ENCODE assay signal across 10 cellular contexts in genomic region chr5:1479581-1480188, GRCh38. TPM values are rescaled to one million over a fixed set of nuclear protein-coding genes. Genes with fewer than 3 reads are reported as not detected.
DNase-seq lines count a peak whose midpoint lies in the region; ATAC-seq, FAIRE-seq and TF ChIP-seq lines count a peak whose summit lies in the region.
"Had no signal": no experiment of that assay in that cellular context is flagged by ENCODE, and none has a peak within 500 bp of the region (broad histone marks: within the 10 kb centered on the region; RNA-seq: fewer than 3 reads in every experiment).

No MANE protein-coding gene starts in this region.

- H3K4me3 ChIP-seq in epithelial cell of esophagus (ENCODE audit: low read length), result no peak overlapping the region
- no peak overlapping the region for H3K4me3 ChIP-seq in neural cell (ENCODE audit: low read length)

- H3K9me3 ChIP-seq in neural cell (ENCODE audit: low read length), result no peaks in the 10 kb centered on the region

- no peaks in the 10 kb centered on the region for H3K27me3 Mint-ChIP-seq in Calu3 (ENCODE audit: unreplicated experiment)
- no peaks in the 10 kb centered on the region for H3K27me3 Mint-ChIP-seq in activated CD4-positive, alpha-beta T cell treated with anti-CD3 and anti-CD28 coated beads, Interleukin-2, amount 10 ng/mL, durations not matched to agents 7 days and 5 days

- no peaks in the 10 kb centered on the region for H3K9me2 ChIP-seq in neural cell (ENCODE audit: insufficient read depth, low read length)

- BruUV-seq in Calu3 (replicated peaks; lab: Mats Ljungman, UMichigan), result no TSS peak

- H3K27ac Mint-ChIP-seq in Calu3 (ENCODE audit: unreplicated experiment), result no peak overlapping the region
- H3K27ac Mint-ChIP-seq in activated CD4-positive, alpha-beta T cell treated with anti-CD3 and anti-CD28 coated beads, Interleukin-2, amount 10 ng/mL, durations not matched to agents 7 days and 5 days, result no peak overlapping the region

- intact Hi-C loops in Calu3 (cut with micrococcal nuclease; ENCODE audit: unreplicated experiment), result no loop called here

- no peak overlapping the region for H2AFZ ChIP-seq in neural cell (ENCODE audit: low read depth, low read length)

- H3K9me3 Mint-ChIP-seq in Calu3 (ENCODE audit: low read depth, unreplicated experiment), result no peaks in the 10 kb centered on the region
- H3K9me3 Mint-ChIP-seq in activated CD4-positive, alpha-beta T cell treated with anti-CD3 and anti-CD28 coated beads, Interleukin-2, amount 10 ng/mL, durations not matched to agents 7 days and 5 days, result no peaks in the 10 kb centered on the region

- peak; percentile 57 for TF ChIP-seq CTCF in Calu3 (IDR thresholded peaks at IDR 0.05; ENCODE audit: unreplicated experiment)
- peak; percentile 73 for TF ChIP-seq CTCF in epithelial cell of esophagus (IDR thresholded peaks at IDR 0.05; ENCODE audit: insufficient read depth, low read depth, low read length, missing control alignments)
- peak; percentile 59 for TF ChIP-seq CTCF in neural cell (IDR thresholded peaks at IDR 0.05; ENCODE audit: poor library complexity, severe bottlenecking)

- H3K27ac ChIP-seq in neural cell (ENCODE audit: low read length), result no peak overlapping the region

- CTCF ChIA-PET in Calu3 (lab: Charles Lee), result interaction anchor here (0.7 kb wide), 2 partner anchors 33 to 42 kb away, joined by 6 to 7 read pairs; no protein-coding TSS in a partner anchor
- CTCF ChIA-PET in activated CD4-positive, alpha-beta T cell treated with anti-CD3 and anti-CD28 coated beads, Interleukin-2, amount 10 ng/mL, durations not matched to agents 7 days and 5 days (lab: Charles Lee), result interaction anchor here (1.0 to 1.8 kb wide), 2 partner anchors 13 to 165 kb away, joined by 3 to 5 read pairs; no protein-coding TSS in a partner anchor

- no peaks in the 10 kb centered on the region for H3K4me1 Mint-ChIP-seq in Calu3 (ENCODE audit: low read depth, unreplicated experiment)
- H3K4me1 Mint-ChIP-seq in activated CD4-positive, alpha-beta T cell treated with anti-CD3 and anti-CD28 coated beads, Interleukin-2, amount 10 ng/mL, durations not matched to agents 7 days and 5 days, result peaks cover 6% of the 10 kb centered on the region

- no peak overlapping the region for H3K9ac ChIP-seq in neural cell (ENCODE audit: low read length)

- H3K36me3 Mint-ChIP-seq in Calu3 (ENCODE audit: insufficient read depth, unreplicated experiment), result peaks cover 20% of the 10 kb centered on the region
- peaks cover 13% of the 10 kb centered on the region for H3K36me3 Mint-ChIP-seq in activated CD4-positive, alpha-beta T cell treated with anti-CD3 and anti-CD28 coated beads, Interleukin-2, amount 10 ng/mL, durations not matched to agents 7 days and 5 days (ENCODE audit: low read depth)

- ATAC-seq in HG03097 (IDR thresholded peaks at IDR 0.05; ENCODE audit: low FRiP score, unreplicated experiment), result no peak

- DNase-seq in Calu3, result no peak
- peak; percentile 53 for DNase-seq in HTR-8/SVneo (ENCODE audit: insufficient read length, low spot score)
- peak; percentile 27 for DNase-seq in activated CD4-positive, alpha-beta T cell treated with anti-CD3 and anti-CD28 coated beads, Interleukin-2, amount 10 ng/mL, durations not matched to agents 7 days and 5 days
- peak; percentile 26 for DNase-seq in epithelial cell of esophagus (ENCODE audit: low read depth)
- DNase-seq in NCI-H128 (lab: John Stamatoyannopoulos, UW; ENCODE audit: unreplicated experiment), result no peak
- no peak for DNase-seq in OCI-M2 (lab: John Stamatoyannopoulos, UW; ENCODE audit: unreplicated experiment)

- no peak overlapping the region for H3K4me3 Mint-ChIP-seq in Calu3 (ENCODE audit: low read depth, unreplicated experiment)
- H3K4me3 Mint-ChIP-seq in activated CD4-positive, alpha-beta T cell treated with anti-CD3 and anti-CD28 coated beads, Interleukin-2, amount 10 ng/mL, durations not matched to agents 7 days and 5 days, result no peak overlapping the region

- H4K20me1 ChIP-seq in neural cell (ENCODE audit: insufficient read depth), result no peaks in the 10 kb centered on the region

- no peak for TF ChIP-seq EP300 in neural cell (conservative IDR thresholded peaks at IDR 0.05; ENCODE audit: poor library complexity, severe bottlenecking)

- no peaks in the 10 kb centered on the region for H3F3A ChIP-seq in neural cell (ENCODE audit: insufficient read depth, low read length, poor library complexity, severe bottlenecking)

- H3K27me3 ChIP-seq in neural cell (ENCODE audit: insufficient read depth, low read depth, low read length), result no peaks in the 10 kb centered on the region

- no peaks in the 10 kb centered on the region for H3K79me2 ChIP-seq in neural cell (replicated peaks; ENCODE audit: insufficient read depth, low read length)

- FAIRE-seq in HTR-8/SVneo (lab: Jason Lieb, UNC), result peak; percentile 70

- POLR2A ChIA-PET in activated CD4-positive, alpha-beta T cell treated with anti-CD3 and anti-CD28 coated beads, Interleukin-2, amount 10 ng/mL, durations not matched to agents 7 days and 5 days (lab: Charles Lee), result no interaction called here

- TF ChIP-seq RAD21 in neural cell (conservative IDR thresholded peaks at IDR 0.05), result peak; percentile 28

- H3K4me2 ChIP-seq in neural cell (ENCODE audit: low read length), result no peak overlapping the region

- no peaks in the 10 kb centered on the region for H3K36me3 ChIP-seq in neural cell (ENCODE audit: insufficient read depth, low read length)

TF ChIP-seq in neural cell, 6 proteins besides CTCF, POLR2A, EP300 and RAD21:
- TF ChIP-seq SMC3 (conservative IDR thresholded peaks at IDR 0.05; ENCODE audit: poor library complexity) (peak; percentile 60), EZH2 (IDR thresholded peaks at IDR 0.05; ENCODE audit: borderline replicate concordance, insufficient read depth, low read length, poor library complexity, severe bottlenecking) (no peak)

RNA-seq across cellular contexts. Expression of gene SLC6A3, which starts 34.4 kb away (rescaled TPM):
- total RNA-seq in Calu3 (2022), result not detected in 2 replicates
- under 1 TPM in 1 of 2 experiments, not detected in 1; 0.08 TPM for total RNA-seq in activated CD4-positive, alpha-beta T cell treated with anti-CD3 and anti-CD28 coated beads, Interleukin-2, amount 10 ng/mL, durations not matched to agents 7 days and 5 days
- polyA plus RNA-seq in neural cell, result 0.77 TPM in 1 of 2 replicates, not detected in the other
- not detected in 2 replicates for polyA minus RNA-seq in neural cell
- total RNA-seq: pulmonary artery endothelial cell, RPMI7951 had no signal

RNA-seq across cellular contexts. Expression of gene LPCAT1, which starts 44.1 kb away (rescaled TPM):
- total RNA-seq in Calu3 (2022), result 42.3 and 43.8 TPM in 2 replicates
- 10 to 100 TPM; 69.5 to 77.0 TPM for total RNA-seq in activated CD4-positive, alpha-beta T cell treated with anti-CD3 and anti-CD28 coated beads, Interleukin-2, amount 10 ng/mL, durations not matched to agents 7 days and 5 days
- 61.8 and 63.4 TPM in 2 replicates for polyA plus RNA-seq in neural cell
- polyA minus RNA-seq in neural cell, result 68.9 and 88.1 TPM in 2 replicates

Comparison
In these comparisons a context has a peak if more than half of its experiments do, and no peak if none do; other contexts are left out.
1. DNase-seq: peak in HTR-8/SVneo (single experiment), activated CD4-positive, alpha-beta T cell treated with anti-CD3 and anti-CD28 coated beads, Interleukin-2, amount 10 ng/mL, durations not matched to agents 7 days and 5 days (single experiment) and epithelial cell of esophagus (single experiment); none in Calu3 (single experiment), NCI-H128 (single experiment) and OCI-M2 (single experiment).
2. Peak in every context shown above with its lines, with median percentiles within 50 percentile points of each other: CTCF ChIP-seq.